In genomic region chr9:133463234-133463863, GRCh38 we compare ENCODE assay signal across 14 cellular contexts. TPM values are rescaled to one million over a fixed set of nuclear protein-coding genes. Genes with fewer than 3 reads are reported as not detected.
A peak's percentile ranks its signal among the peaks of the same experiment; 100 is the strongest.
DNase-seq lines count a peak whose midpoint lies in the region; ATAC-seq and TF ChIP-seq lines count a peak whose summit lies in the region.
"Had no signal": no experiment of that assay in that cellular context is flagged by ENCODE, and none has a peak within 500 bp of the region (broad histone marks: within the 10 kb centered on the region; RNA-seq: fewer than 3 reads in every experiment).

No MANE protein-coding gene starts in this region.

- TF ChIP-seq CTCF in choroid plexus epithelial cell (conservative IDR thresholded peaks at IDR 0.05; ENCODE audit: low read depth, low read length) (peak; percentile 1), parathyroid adenoma (IDR thresholded peaks at IDR 0.05) (peak; percentile 35), mesothelial cell of epicardium (IDR thresholded peaks at IDR 0.05; ENCODE audit: unreplicated experiment) (no peak)

- no peaks in the 10 kb centered on the region for H3K9me3 Mint-ChIP-seq in activated T-helper 1 cell treated with anti-CD3 and anti-CD28 coated beads, Interleukin-12 subunit alpha, Interleukin-12 subunit beta, Interleukin-2, Interleukin-4 antibody, amounts not matched to agents 30 ng/mL and 10 ng/mL and 1 ng/mL, durations not matched to agents 14 hours and 24 hours and 36 hours
- H3K9me3 Mint-ChIP-seq in mesothelial cell of epicardium = no peaks in the 10 kb centered on the region
- H3K9me3 Mint-ChIP-seq: activated T-cell treated with anti-CD3 and anti-CD28 coated beads, Interleukin-2, amount 50 U/mL, for 72 hours had no signal

- no peaks in the 10 kb centered on the region for H3K36me3 Mint-ChIP-seq in activated T-helper 1 cell treated with anti-CD3 and anti-CD28 coated beads, Interleukin-12 subunit alpha, Interleukin-12 subunit beta, Interleukin-2, Interleukin-4 antibody, amounts not matched to agents 30 ng/mL and 10 ng/mL and 1 ng/mL, durations not matched to agents 14 hours and 24 hours and 36 hours (ENCODE audit: low read depth)
- peaks cover 3% of the 10 kb centered on the region for H3K36me3 Mint-ChIP-seq in mesothelial cell of epicardium

- DNase-seq in NCI-H2107 treated with DMSO at 0.1 percent for 48 hours (lab: John Stamatoyannopoulos, UW; ENCODE audit: unreplicated experiment) (peak; percentile 46), NCI-H2107 (lab: John Stamatoyannopoulos, UW) (no peak), NCI-H2227 (lab: John Stamatoyannopoulos, UW; ENCODE audit: unreplicated experiment) (peak; percentile 12), choroid plexus epithelial cell (ENCODE audit: low read depth) (no peak), mesothelial cell of epicardium (ENCODE audit: low spot score in 2 of 2, unreplicated experiment in 2 of 2) (no peak), left lobe of liver (ENCODE audit: low spot score) (no peak)
- no peak for DNase-seq in activated T-helper 1 cell treated with anti-CD3 and anti-CD28 coated beads, Interleukin-12 subunit alpha, Interleukin-12 subunit beta, Interleukin-2, Interleukin-4 antibody, amounts not matched to agents 30 ng/mL and 10 ng/mL and 1 ng/mL, durations not matched to agents 14 hours and 24 hours and 36 hours (ENCODE audit: low spot score)
- DNase-seq: activated T-cell treated with anti-CD3 and anti-CD28 coated beads, Interleukin-2, amount 50 U/mL, for 72 hours; DND-41; Right ventricle myocardium superior; stimulated activated CD4-positive, alpha-beta T cell treated with anti-CD3 and anti-CD28 coated beads, Interleukin-2, amount 100 ng/mL, for 24 hours had no signal

- H3K79me2 ChIP-seq in parathyroid adenoma = no peaks in the 10 kb centered on the region

- H3K27me3 Mint-ChIP-seq in activated T-helper 1 cell treated with anti-CD3 and anti-CD28 coated beads, Interleukin-12 subunit alpha, Interleukin-12 subunit beta, Interleukin-2, Interleukin-4 antibody, amounts not matched to agents 30 ng/mL and 10 ng/mL and 1 ng/mL, durations not matched to agents 14 hours and 24 hours and 36 hours (ENCODE audit: insufficient read depth) = peaks cover 11% of the 10 kb centered on the region
- no peaks in the 10 kb centered on the region for H3K27me3 Mint-ChIP-seq in mesothelial cell of epicardium (ENCODE audit: low read depth)

- H3K4me1 ChIP-seq in parathyroid adenoma = peaks cover 23% of the 10 kb centered on the region

- intact Hi-C loops in activated T-helper 1 cell treated with anti-CD3 and anti-CD28 coated beads, Interleukin-12 subunit alpha, Interleukin-12 subunit beta, Interleukin-2, Interleukin-4 antibody, amounts not matched to agents 30 ng/mL and 10 ng/mL and 1 ng/mL, durations not matched to agents 14 hours and 24 hours and 36 hours (cut with micrococcal nuclease) = no loop called here

- no peaks in the 10 kb centered on the region for H3K36me3 ChIP-seq in parathyroid adenoma (ENCODE audit: control insufficient read depth, insufficient read depth, low read length)
- H3K36me3 ChIP-seq: neutrophil had no signal

- no peaks in the 10 kb centered on the region for H3K27me3 ChIP-seq in parathyroid adenoma (ENCODE audit: control insufficient read depth, insufficient read depth, low read length)

- H3K4me2 ChIP-seq in parathyroid adenoma (ENCODE audit: low read length) = no peak overlapping the region

- ATAC-seq in left lobe of liver = no peak
- ATAC-seq: activated T-cell treated with anti-CD3 and anti-CD28 coated beads, Interleukin-2, amount 50 U/mL, for 72 hours; esophagus mucosa had no signal

- H3K27ac ChIP-seq in parathyroid adenoma = peak overlapping the region; percentile 93
- H3K27ac ChIP-seq: neutrophil had no signal

- no peak overlapping the region for H3K9ac ChIP-seq in parathyroid adenoma

- H3K27ac Mint-ChIP-seq in activated T-helper 1 cell treated with anti-CD3 and anti-CD28 coated beads, Interleukin-12 subunit alpha, Interleukin-12 subunit beta, Interleukin-2, Interleukin-4 antibody, amounts not matched to agents 30 ng/mL and 10 ng/mL and 1 ng/mL, durations not matched to agents 14 hours and 24 hours and 36 hours = no peak overlapping the region
- no peak overlapping the region for H3K27ac Mint-ChIP-seq in mesothelial cell of epicardium
- H3K27ac Mint-ChIP-seq: activated T-cell treated with anti-CD3 and anti-CD28 coated beads, Interleukin-2, amount 50 U/mL, for 72 hours had no signal

- H3K4me1 Mint-ChIP-seq in activated T-helper 1 cell treated with anti-CD3 and anti-CD28 coated beads, Interleukin-12 subunit alpha, Interleukin-12 subunit beta, Interleukin-2, Interleukin-4 antibody, amounts not matched to agents 30 ng/mL and 10 ng/mL and 1 ng/mL, durations not matched to agents 14 hours and 24 hours and 36 hours (ENCODE audit: low read depth) = no peaks in the 10 kb centered on the region
- H3K4me1 Mint-ChIP-seq in mesothelial cell of epicardium = peaks cover 16% of the 10 kb centered on the region

- H2AFZ ChIP-seq in parathyroid adenoma = no peak overlapping the region

- H3K4me3 ChIP-seq in choroid plexus epithelial cell (ENCODE audit: low read depth, low read length) (no peak overlapping the region), parathyroid adenoma (ENCODE audit: low read depth, low read length) (no peak overlapping the region)

- H3K9me3 ChIP-seq in parathyroid adenoma (ENCODE audit: control insufficient read depth, low read length) = no peaks in the 10 kb centered on the region
- H3K9me3 ChIP-seq: neutrophil had no signal

- H3K4me3 Mint-ChIP-seq in activated T-helper 1 cell treated with anti-CD3 and anti-CD28 coated beads, Interleukin-12 subunit alpha, Interleukin-12 subunit beta, Interleukin-2, Interleukin-4 antibody, amounts not matched to agents 30 ng/mL and 10 ng/mL and 1 ng/mL, durations not matched to agents 14 hours and 24 hours and 36 hours = no peak overlapping the region
- no peak overlapping the region for H3K4me3 Mint-ChIP-seq in mesothelial cell of epicardium
- H3K4me3 Mint-ChIP-seq: activated T-cell treated with anti-CD3 and anti-CD28 coated beads, Interleukin-2, amount 50 U/mL, for 72 hours had no signal

RNA-seq across cellular contexts. Expression of gene CACFD1, which starts 3.6 kb away (rescaled TPM):
- total RNA-seq in activated T-helper 1 cell treated with anti-CD3 and anti-CD28 coated beads, Interleukin-12 subunit alpha, Interleukin-12 subunit beta, Interleukin-2, Interleukin-4 antibody, amounts not matched to agents 30 ng/mL and 10 ng/mL and 1 ng/mL, durations not matched to agents 14 hours and 24 hours and 36 hours = 1.0 and 1.1 TPM in 2 replicates
- total RNA-seq in mesothelial cell of epicardium = 35.4 to 44.5 TPM (median 40.2 TPM) in 3 replicates
- total RNA-seq in left lobe of liver = 30.0 TPM

RNA-seq across cellular contexts. Expression of gene SLC2A6, which starts 15.6 kb away (rescaled TPM):
- total RNA-seq in activated T-helper 1 cell treated with anti-CD3 and anti-CD28 coated beads, Interleukin-12 subunit alpha, Interleukin-12 subunit beta, Interleukin-2, Interleukin-4 antibody, amounts not matched to agents 30 ng/mL and 10 ng/mL and 1 ng/mL, durations not matched to agents 14 hours and 24 hours and 36 hours = 4.1 and 4.6 TPM in 2 replicates
- total RNA-seq in mesothelial cell of epicardium (8.2 to 9.0 TPM (median 8.2 TPM) in 3 replicates), left lobe of liver (1.3 TPM)

RNA-seq across cellular contexts. Expression of gene ADAMTS13, which starts 41.2 kb away (rescaled TPM):
- total RNA-seq in activated T-helper 1 cell treated with anti-CD3 and anti-CD28 coated beads, Interleukin-12 subunit alpha, Interleukin-12 subunit beta, Interleukin-2, Interleukin-4 antibody, amounts not matched to agents 30 ng/mL and 10 ng/mL and 1 ng/mL, durations not matched to agents 14 hours and 24 hours and 36 hours = 1.2 and 1.7 TPM in 2 replicates
- total RNA-seq in mesothelial cell of epicardium (20.7 to 21.6 TPM (median 21.3 TPM) in 3 replicates), left lobe of liver (21.4 TPM)

RNA-seq across cellular contexts. Expression of gene REXO4, which starts 45.5 kb away (rescaled TPM):
- 42.5 and 43.8 TPM in 2 replicates for total RNA-seq in activated T-helper 1 cell treated with anti-CD3 and anti-CD28 coated beads, Interleukin-12 subunit alpha, Interleukin-12 subunit beta, Interleukin-2, Interleukin-4 antibody, amounts not matched to agents 30 ng/mL and 10 ng/mL and 1 ng/mL, durations not matched to agents 14 hours and 24 hours and 36 hours
- 26.1 to 28.2 TPM (median 27.0 TPM) in 3 replicates for total RNA-seq in mesothelial cell of epicardium
- total RNA-seq in left lobe of liver = 12.3 TPM

Comparison
In these comparisons a context has a peak if more than half of its experiments do, and no peak if none do; other contexts are left out.
1. DNase-seq: peak in NCI-H2107 treated with DMSO at 0.1 percent for 48 hours (single experiment) and NCI-H2227 (single experiment); none in NCI-H2107 (single experiment), choroid plexus epithelial cell (single experiment), activated T-helper 1 cell treated with anti-CD3 and anti-CD28 coated beads, Interleukin-12 subunit alpha, Interleukin-12 subunit beta, Interleukin-2, Interleukin-4 antibody, amounts not matched to agents 30 ng/mL and 10 ng/mL and 1 ng/mL, durations not matched to agents 14 hours and 24 hours and 36 hours (single experiment), mesothelial cell of epicardium (0 of 2) and left lobe of liver (single experiment).
2. RNA of gene CACFD1, which starts 3.6 kb away (total RNA-seq): 35.4 to 44.5 TPM in mesothelial cell of epicardium and 30.0 TPM in left lobe of liver (single experiment); 1.0 to 1.1 TPM in activated T-helper 1 cell treated with anti-CD3 and anti-CD28 coated beads, Interleukin-12 subunit alpha, Interleukin-12 subunit beta, Interleukin-2, Interleukin-4 antibody, amounts not matched to agents 30 ng/mL and 10 ng/mL and 1 ng/mL, durations not matched to agents 14 hours and 24 hours and 36 hours; every median in the first group is over 10 times any median in the second.